ENCODE assay signal across 2 cellular contexts in the genomic region with DNA sequence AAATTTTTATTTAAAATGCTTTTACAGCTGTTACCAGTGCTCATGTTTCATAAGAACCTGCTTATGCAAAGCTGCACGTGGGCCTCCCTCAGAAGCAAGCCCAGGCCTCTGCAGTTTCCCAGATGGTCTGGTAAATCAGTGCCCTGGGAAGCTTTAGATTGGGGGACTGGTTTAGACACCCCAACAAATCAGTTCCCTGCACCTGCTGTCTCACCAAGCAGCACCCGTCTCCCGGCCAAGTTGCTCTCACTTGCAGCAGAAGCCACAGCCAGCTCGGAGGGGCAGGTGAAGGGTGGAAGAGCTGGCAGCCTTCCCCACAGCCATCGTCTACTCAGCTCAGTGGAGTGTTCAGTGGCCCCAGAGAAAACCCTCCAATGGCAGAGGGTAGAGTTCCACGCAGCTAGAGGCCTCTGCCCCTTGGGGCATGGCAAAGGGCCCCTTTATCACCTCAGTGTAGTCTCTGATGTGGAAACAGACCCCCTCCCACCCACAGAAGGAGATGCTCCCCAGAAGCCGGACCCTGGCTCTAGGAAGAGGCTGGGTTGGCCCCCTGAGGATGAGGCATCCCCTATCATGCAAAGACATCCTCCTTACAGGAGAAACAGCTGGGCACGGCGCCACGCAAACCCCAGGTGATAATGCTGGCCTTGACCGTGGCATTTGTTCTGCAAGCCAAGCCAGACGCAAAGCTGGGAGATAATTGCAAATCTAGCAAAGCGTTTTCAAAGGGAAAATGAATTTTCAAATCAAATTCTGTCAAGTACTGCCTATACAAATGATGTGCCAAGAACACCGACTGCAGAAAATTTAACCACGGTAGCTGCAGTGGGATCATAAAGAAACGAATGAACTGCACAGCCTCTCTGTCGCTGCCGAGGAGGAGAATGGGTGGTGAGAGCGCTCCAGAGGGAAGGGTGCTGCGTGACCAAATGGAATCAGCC.
TF ChIP-seq lines count a peak whose summit lies in the region.

No MANE protein-coding gene starts in this region.

TF ChIP-seq in IMR-90, 13 proteins besides CTCF, POLR2A, EP300 and RAD21:
- no peak for TF ChIP-seq CEBPB (IDR thresholded peaks at IDR 0.05; ENCODE audit: low read depth, low read length)
- TF ChIP-seq MAFK (IDR thresholded peaks at IDR 0.05; ENCODE audit: low read depth, low read length) = no peak
- TF ChIP-seq BHLHE40 (IDR thresholded peaks at IDR 0.05; ENCODE audit: low read depth, low read length) = no peak
- no peak for TF ChIP-seq MXI1 (IDR thresholded peaks at IDR 0.05; ENCODE audit: borderline replicate concordance, low read depth, low read length)
- TF ChIP-seq RCOR1 (IDR thresholded peaks at IDR 0.05; ENCODE audit: insufficient replicate concordance, low read length) = no peak

TF ChIP-seq in SK-N-SH treated with all-trans-retinoic acid at 6 μM for 48 hours, 23 proteins besides CTCF, POLR2A, EP300 and RAD21 (continued from another document):
- TF ChIP-seq, protein P1, sequence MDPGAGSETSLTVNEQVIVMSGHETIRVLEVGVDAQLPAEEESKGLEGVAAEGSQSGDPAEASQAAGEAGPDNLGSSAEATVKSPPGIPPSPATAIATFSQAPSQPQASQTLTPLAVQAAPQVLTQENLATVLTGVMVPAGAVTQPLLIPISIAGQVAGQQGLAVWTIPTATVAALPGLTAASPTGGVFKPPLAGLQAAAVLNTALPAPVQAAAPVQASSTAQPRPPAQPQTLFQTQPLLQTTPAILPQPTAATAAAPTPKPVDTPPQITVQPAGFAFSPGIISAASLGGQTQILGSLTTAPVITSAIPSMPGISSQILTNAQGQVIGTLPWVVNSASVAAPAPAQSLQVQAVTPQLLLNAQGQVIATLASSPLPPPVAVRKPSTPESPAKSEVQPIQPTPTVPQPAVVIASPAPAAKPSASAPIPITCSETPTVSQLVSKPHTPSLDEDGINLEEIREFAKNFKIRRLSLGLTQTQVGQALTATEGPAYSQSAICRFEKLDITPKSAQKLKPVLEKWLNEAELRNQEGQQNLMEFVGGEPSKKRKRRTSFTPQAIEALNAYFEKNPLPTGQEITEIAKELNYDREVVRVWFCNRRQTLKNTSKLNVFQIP (CRISPR knock-in tag; IDR thresholded peaks at IDR 0.05; ENCODE audit: borderline replicate concordance, low read depth) = no peak
- TF ChIP-seq ZNF565 (CRISPR knock-in tag; conservative IDR thresholded peaks at IDR 0.05; ENCODE audit: low read depth) (no peak), CSRNP3 (CRISPR knock-in tag; IDR thresholded peaks at IDR 0.05) (no peak), PPARA (CRISPR knock-in tag; IDR thresholded peaks at IDR 0.05; ENCODE audit: borderline replicate concordance) (no peak), TOX (CRISPR knock-in tag; IDR thresholded peaks at IDR 0.05; ENCODE audit: borderline replicate concordance) (no peak)
- TF ChIP-seq, protein P2, sequence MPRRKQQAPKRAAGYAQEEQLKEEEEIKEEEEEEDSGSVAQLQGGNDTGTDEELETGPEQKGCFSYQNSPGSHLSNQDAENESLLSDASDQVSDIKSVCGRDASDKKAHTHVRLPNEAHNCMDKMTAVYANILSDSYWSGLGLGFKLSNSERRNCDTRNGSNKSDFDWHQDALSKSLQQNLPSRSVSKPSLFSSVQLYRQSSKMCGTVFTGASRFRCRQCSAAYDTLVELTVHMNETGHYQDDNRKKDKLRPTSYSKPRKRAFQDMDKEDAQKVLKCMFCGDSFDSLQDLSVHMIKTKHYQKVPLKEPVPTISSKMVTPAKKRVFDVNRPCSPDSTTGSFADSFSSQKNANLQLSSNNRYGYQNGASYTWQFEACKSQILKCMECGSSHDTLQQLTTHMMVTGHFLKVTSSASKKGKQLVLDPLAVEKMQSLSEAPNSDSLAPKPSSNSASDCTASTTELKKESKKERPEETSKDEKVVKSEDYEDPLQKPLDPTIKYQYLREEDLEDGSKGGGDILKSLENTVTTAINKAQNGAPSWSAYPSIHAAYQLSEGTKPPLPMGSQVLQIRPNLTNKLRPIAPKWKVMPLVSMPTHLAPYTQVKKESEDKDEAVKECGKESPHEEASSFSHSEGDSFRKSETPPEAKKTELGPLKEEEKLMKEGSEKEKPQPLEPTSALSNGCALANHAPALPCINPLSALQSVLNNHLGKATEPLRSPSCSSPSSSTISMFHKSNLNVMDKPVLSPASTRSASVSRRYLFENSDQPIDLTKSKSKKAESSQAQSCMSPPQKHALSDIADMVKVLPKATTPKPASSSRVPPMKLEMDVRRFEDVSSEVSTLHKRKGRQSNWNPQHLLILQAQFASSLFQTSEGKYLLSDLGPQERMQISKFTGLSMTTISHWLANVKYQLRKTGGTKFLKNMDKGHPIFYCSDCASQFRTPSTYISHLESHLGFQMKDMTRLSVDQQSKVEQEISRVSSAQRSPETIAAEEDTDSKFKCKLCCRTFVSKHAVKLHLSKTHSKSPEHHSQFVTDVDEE (CRISPR knock-in tag; IDR thresholded peaks at IDR 0.05) = no peak
